1 cellular context compared by ENCODE assay signal in the genomic region with DNA sequence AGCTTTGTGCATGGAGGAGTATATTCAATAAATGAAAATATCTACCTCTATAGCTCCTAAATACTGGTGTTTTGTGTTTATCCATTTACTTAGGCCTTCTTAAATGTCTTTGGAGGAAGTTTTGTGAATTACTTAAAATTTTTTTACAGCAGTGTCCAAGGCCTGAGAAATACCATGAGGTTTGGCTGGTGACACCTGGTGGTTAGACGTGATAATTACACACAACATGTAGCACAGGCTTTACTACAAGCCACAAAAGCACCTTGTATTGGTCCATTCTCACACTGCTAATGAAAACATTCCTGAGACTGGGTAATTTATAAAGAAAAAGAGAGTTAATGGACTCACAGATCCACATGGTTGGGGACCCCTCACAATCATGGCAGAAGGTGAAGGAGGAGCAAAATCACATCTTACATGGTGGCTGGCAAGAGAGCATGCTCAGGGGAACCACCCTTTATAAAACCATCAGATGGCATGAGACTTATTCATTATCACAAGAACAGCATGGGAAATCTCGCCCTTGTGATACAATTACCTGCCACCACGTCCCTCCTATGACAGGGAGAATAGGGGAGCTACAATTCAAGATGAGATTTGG.
TF ChIP-seq lines count a peak whose summit lies in the region.

No MANE protein-coding gene starts in this region.

TF ChIP-seq in K562, 482 proteins besides CTCF, POLR2A, EP300 and RAD21 (continued from another document):
- TF ChIP-seq, protein P1, sequence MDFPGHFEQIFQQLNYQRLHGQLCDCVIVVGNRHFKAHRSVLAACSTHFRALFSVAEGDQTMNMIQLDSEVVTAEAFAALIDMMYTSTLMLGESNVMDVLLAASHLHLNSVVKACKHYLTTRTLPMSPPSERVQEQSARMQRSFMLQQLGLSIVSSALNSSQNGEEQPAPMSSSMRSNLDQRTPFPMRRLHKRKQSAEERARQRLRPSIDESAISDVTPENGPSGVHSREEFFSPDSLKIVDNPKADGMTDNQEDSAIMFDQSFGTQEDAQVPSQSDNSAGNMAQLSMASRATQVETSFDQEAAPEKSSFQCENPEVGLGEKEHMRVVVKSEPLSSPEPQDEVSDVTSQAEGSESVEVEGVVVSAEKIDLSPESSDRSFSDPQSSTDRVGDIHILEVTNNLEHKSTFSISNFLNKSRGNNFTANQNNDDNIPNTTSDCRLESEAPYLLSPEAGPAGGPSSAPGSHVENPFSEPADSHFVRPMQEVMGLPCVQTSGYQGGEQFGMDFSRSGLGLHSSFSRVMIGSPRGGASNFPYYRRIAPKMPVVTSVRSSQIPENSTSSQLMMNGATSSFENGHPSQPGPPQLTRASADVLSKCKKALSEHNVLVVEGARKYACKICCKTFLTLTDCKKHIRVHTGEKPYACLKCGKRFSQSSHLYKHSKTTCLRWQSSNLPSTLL (IDR thresholded peaks at IDR 0.05) = no peak
- TF ChIP-seq ZNF384 (IDR thresholded peaks at IDR 0.05; ENCODE audit: low read depth, low read length) (0 out of 2 replicates have a peak, but pooled peaks have one; percentile 56), TEAD4 (IDR thresholded peaks at IDR 0.05; ENCODE audit: low read length) (peak; percentile 20; the same call in 1 of the 2 replicates), TEAD4 (CRISPR knock-in tag; IDR thresholded peaks at IDR 0.05; ENCODE audit: borderline replicate concordance) (no peak)
